ENCODE assay signal across 13 cellular contexts in the genomic region with DNA sequence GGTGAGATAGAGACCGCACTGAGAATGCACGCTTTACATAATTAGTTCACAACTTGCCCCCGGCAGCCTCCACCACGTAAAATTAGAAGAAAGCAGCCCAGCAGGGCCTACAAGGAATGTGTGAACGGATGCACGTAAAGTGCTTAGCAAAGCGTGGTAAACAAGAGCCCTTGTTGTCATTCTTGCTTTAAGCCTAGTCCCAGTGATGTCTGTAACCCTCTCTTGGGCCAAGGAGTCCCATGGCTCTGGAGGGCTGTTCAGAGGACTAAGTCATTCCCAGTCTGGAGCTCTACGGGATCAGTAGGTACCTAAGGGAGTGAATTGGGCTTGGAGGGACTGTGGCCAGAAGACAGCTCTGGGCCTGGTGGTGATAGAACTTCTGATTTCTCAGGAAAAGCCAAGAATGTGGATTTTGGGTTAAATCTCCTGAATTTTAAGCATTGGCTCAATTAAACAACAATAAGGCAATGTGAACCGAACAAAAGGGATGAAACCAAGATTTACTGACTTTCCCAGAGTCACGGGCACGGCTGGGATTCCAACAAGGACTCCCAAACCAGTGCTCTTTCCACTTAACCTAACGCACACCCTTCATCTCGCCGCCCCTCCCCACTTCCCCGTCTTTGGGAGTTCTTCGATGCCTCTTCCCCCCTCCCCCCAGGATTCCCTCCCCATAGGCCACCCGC. TPM values are rescaled to one million over a fixed set of nuclear protein-coding genes. Genes with fewer than 3 reads are reported as not detected.
A peak's percentile ranks its signal among the peaks of the same experiment; 100 is the strongest.
DNase-seq lines count a peak whose midpoint lies in the region; ATAC-seq and TF ChIP-seq lines count a peak whose summit lies in the region.
"Had no signal": no experiment of that assay in that cellular context is flagged by ENCODE, and none has a peak within 500 bp of the region (broad histone marks: within the 10 kb centered on the region; RNA-seq: fewer than 3 reads in every experiment).

No MANE protein-coding gene starts in this region.

- CTCF ChIA-PET in WTC11 (lab: Charles Lee) = interaction anchor here (0.6 to 3.2 kb wide), 7 partner anchors 9 to 256 kb away, joined by 3 to 13 read pairs (median 3); no protein-coding TSS in a partner anchor

- peak; percentile 23 for DNase-seq in ELF-1 (ENCODE audit: low read depth, low spot score)
- DNase-seq in WTC11 (ENCODE audit: low spot score) = no peak
- DNase-seq in OCI-M1 (lab: John Stamatoyannopoulos, UW) = no peak
- no peak for DNase-seq in T-helper 1 cell
- DNase-seq in NCI-H748 treated with DMSO at 0.1 percent for 48 hours (lab: John Stamatoyannopoulos, UW) = no peak
- DNase-seq: gastrocnemius medialis, NCI-H1105 had no signal

- H3K4me3 ChIP-seq in iPS-11a (ENCODE audit: low read depth, low read length) (peak overlapping the region; percentile 1), skin epidermis (peak overlapping the region in 4 of 7 experiments; percentile 18 to 48 (median 38))

- H3K27ac ChIP-seq in skin epidermis = peak overlapping the region in 4 of 21 experiments; percentile 71 to 81 (median 76)
- H3K27ac ChIP-seq: gastrocnemius medialis had no signal

- ATAC-seq in WTC11 (peak; percentile 37; the same call in 1 of the 2 replicates), HG03571 (IDR thresholded peaks at IDR 0.05; ENCODE audit: unreplicated experiment) (no peak)
- ATAC-seq: gastrocnemius medialis; stimulated activated naive CD8-positive, alpha-beta T cell treated with anti-CD3 and anti-CD28 coated beads, Interleukin-15, Interleukin-2, amounts not matched to agents 100 U/mL and 50 U/mL, for 24 hours had no signal

- H3K27me3 Mint-ChIP-seq in WTC11 (ENCODE audit: low read depth) = peaks cover 71% of the 10 kb centered on the region

- peak overlapping the region; percentile 62 for H3K4me3 Mint-ChIP-seq in WTC11

- TF ChIP-seq CTCF in WTC11 (IDR thresholded peaks at IDR 0.05) = no peak

- H3K27ac Mint-ChIP-seq in WTC11 = no peak overlapping the region
- H3K27ac Mint-ChIP-seq: nephron had no signal

- 0 out of 2 replicates have a peak, but pooled peaks cover 5% of the 10 kb centered on the region for H3K4me1 Mint-ChIP-seq in WTC11
- H3K4me1 Mint-ChIP-seq: nephron had no signal

- POLR2A ChIA-PET in WTC11 (lab: Charles Lee) = interaction anchor here (0.6 kb wide), 1 partner anchor 144 kb away, joined by 3 read pairs; no protein-coding TSS in a partner anchor

- H3K36me3 Mint-ChIP-seq in WTC11 = peaks cover 12% of the 10 kb centered on the region

- peaks cover 23% of the 10 kb centered on the region for H3K9me3 Mint-ChIP-seq in WTC11

TF ChIP-seq in WTC11, 78 proteins besides CTCF, POLR2A, EP300 and RAD21:
- TF ChIP-seq KAT7 (CRISPR knock-in tag; IDR thresholded peaks at IDR 0.05; ENCODE audit: borderline replicate concordance) (no peak), CREB1 (CRISPR knock-in tag; IDR thresholded peaks at IDR 0.05) (no peak), ZNF396 (CRISPR knock-in tag; IDR thresholded peaks at IDR 0.05; ENCODE audit: borderline replicate concordance) (no peak)
- TF ChIP-seq, protein P1, sequence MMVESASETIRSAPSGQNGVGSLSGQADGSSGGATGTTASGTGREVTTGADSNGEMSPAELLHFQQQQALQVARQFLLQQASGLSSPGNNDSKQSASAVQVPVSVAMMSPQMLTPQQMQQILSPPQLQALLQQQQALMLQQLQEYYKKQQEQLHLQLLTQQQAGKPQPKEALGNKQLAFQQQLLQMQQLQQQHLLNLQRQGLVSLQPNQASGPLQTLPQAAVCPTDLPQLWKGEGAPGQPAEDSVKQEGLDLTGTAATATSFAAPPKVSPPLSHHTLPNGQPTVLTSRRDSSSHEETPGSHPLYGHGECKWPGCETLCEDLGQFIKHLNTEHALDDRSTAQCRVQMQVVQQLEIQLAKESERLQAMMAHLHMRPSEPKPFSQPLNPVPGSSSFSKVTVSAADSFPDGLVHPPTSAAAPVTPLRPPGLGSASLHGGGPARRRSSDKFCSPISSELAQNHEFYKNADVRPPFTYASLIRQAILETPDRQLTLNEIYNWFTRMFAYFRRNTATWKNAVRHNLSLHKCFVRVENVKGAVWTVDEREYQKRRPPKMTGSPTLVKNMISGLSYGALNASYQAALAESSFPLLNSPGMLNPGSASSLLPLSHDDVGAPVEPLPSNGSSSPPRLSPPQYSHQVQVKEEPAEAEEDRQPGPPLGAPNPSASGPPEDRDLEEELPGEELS (CRISPR knock-in tag; IDR thresholded peaks at IDR 0.05) = no peak
- TF ChIP-seq, protein P2, sequence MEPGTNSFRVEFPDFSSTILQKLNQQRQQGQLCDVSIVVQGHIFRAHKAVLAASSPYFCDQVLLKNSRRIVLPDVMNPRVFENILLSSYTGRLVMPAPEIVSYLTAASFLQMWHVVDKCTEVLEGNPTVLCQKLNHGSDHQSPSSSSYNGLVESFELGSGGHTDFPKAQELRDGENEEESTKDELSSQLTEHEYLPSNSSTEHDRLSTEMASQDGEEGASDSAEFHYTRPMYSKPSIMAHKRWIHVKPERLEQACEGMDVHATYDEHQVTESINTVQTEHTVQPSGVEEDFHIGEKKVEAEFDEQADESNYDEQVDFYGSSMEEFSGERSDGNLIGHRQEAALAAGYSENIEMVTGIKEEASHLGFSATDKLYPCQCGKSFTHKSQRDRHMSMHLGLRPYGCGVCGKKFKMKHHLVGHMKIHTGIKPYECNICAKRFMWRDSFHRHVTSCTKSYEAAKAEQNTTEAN (CRISPR knock-in tag; IDR thresholded peaks at IDR 0.05) = no peak

RNA-seq across cellular contexts. Expression of a gene that starts 0.8 kb away (rescaled TPM):
- 2.1 to 4.7 TPM (median 4.6 TPM) in 3 replicates for total RNA-seq in WTC11 (2021)
- total RNA-seq: SK-MEL-5 had no signal

RNA-seq across cellular contexts. Expression of a gene that starts 41.0 kb away (rescaled TPM):
- 1.8 to 3.9 TPM (median 3.7 TPM) in 3 replicates for total RNA-seq in WTC11 (2021)
- total RNA-seq: SK-MEL-5 had no signal
